In genomic region chr11:104222464-104222863, GRCh38 we compare ENCODE assay signal across 20 cellular contexts.
"Had no signal": no experiment of that assay in that cellular context is flagged by ENCODE, and none has a peak within 500 bp of the region (broad histone marks: within the 10 kb centered on the region; RNA-seq: fewer than 3 reads in every experiment).

No MANE protein-coding gene starts in this region.

- H3K4me3 ChIP-seq: body of pancreas, coronary artery, esophagus muscularis mucosa, left ventricle myocardium inferior, ovary, sigmoid colon, spleen, upper lobe of left lung had no signal

- H3K27ac ChIP-seq: body of pancreas, coronary artery, esophagus muscularis mucosa, left ventricle myocardium inferior, ovary, sigmoid colon, spleen, upper lobe of left lung had no signal

- H3K27me3 ChIP-seq: body of pancreas, esophagus muscularis mucosa, ovary, sigmoid colon, spleen, upper lobe of left lung had no signal

- H3K36me3 Mint-ChIP-seq: activated naive CD8-positive, alpha-beta T cell; naive B cell; WTC11 had no signal

- DNase-seq: activated CD4-positive, alpha-beta T cell treated with anti-CD3 and anti-CD28 coated beads for 48 hours; activated CD8-positive, alpha-beta memory T cell treated with anti-CD3 and anti-CD28 coated beads, Interleukin-2, amount 50 U/mL, for 4 hours; activated CD8-positive, alpha-beta T cell treated with anti-CD3 and anti-CD28 coated beads for 36 hours; activated effector memory CD4-positive, alpha-beta T cell treated with anti-CD3 and anti-CD28 coated beads, Interleukin-2, amount 50 U/mL, for 16 hours; activated T-cell treated with anti-CD3 and anti-CD28 coated beads, Interleukin-2, amount 50 U/mL, for 48 hours; amygdala; central memory CD4-positive, alpha-beta T cell; hippocampal formation; left ventricle myocardium inferior; naive B cell; ovary; sigmoid colon; spleen; upper lobe of left lung had no signal

- ATAC-seq: activated CD8-positive, alpha-beta T cell treated with anti-CD3 and anti-CD28 coated beads for 36 hours; body of pancreas; WTC11 had no signal

- H3K27me3 Mint-ChIP-seq: activated CD8-positive, alpha-beta T cell treated with anti-CD3 and anti-CD28 coated beads for 36 hours; activated naive CD8-positive, alpha-beta T cell; stimulated activated naive CD8-positive, alpha-beta T cell treated with anti-CD3 and anti-CD28 coated beads, Interleukin-15, Interleukin-2, amounts not matched to agents 100 ng/mL and 50 ng/mL, for 24 hours had no signal

- H3K4me3 Mint-ChIP-seq: activated CD8-positive, alpha-beta T cell treated with anti-CD3 and anti-CD28 coated beads for 36 hours; activated naive CD8-positive, alpha-beta T cell; naive B cell; stimulated activated naive CD8-positive, alpha-beta T cell treated with anti-CD3 and anti-CD28 coated beads, Interleukin-15, Interleukin-2, amounts not matched to agents 100 ng/mL and 50 ng/mL, for 24 hours; WTC11 had no signal

- H3K9me3 Mint-ChIP-seq: activated CD8-positive, alpha-beta T cell treated with anti-CD3 and anti-CD28 coated beads for 36 hours had no signal

- H3K4me1 Mint-ChIP-seq: WTC11 had no signal

- H3K36me3 ChIP-seq: esophagus muscularis mucosa, left ventricle myocardium inferior, ovary, sigmoid colon, spleen, upper lobe of left lung had no signal

- H3K27ac Mint-ChIP-seq: activated CD8-positive, alpha-beta T cell treated with anti-CD3 and anti-CD28 coated beads for 36 hours; activated naive CD8-positive, alpha-beta T cell; naive B cell; stimulated activated naive CD8-positive, alpha-beta T cell treated with anti-CD3 and anti-CD28 coated beads, Interleukin-15, Interleukin-2, amounts not matched to agents 100 ng/mL and 50 ng/mL, for 24 hours; WTC11 had no signal

- H3K9me3 ChIP-seq: body of pancreas, esophagus muscularis mucosa, left ventricle myocardium inferior, ovary, sigmoid colon, upper lobe of left lung had no signal

- H3K4me1 ChIP-seq: body of pancreas, esophagus muscularis mucosa, left ventricle myocardium inferior, sigmoid colon, spleen, upper lobe of left lung had no signal
